14 cellular contexts compared by ENCODE assay signal in genomic region chr4:48203819-48204218, GRCh38.
DNase-seq lines count a peak whose midpoint lies in the region; ATAC-seq and TF ChIP-seq lines count a peak whose summit lies in the region.
"Had no signal": no experiment of that assay in that cellular context is flagged by ENCODE, and none has a peak within 500 bp of the region (broad histone marks: within the 10 kb centered on the region; RNA-seq: fewer than 3 reads in every experiment).

No MANE protein-coding gene starts in this region.

- CTCF ChIA-PET in CD8-positive, alpha-beta memory T cell (lab: Charles Lee): no interaction called here

- intact Hi-C loops in stomach (cut with DNase I; ENCODE audit: low total_unique reads): no loop called here

- no peak for TF ChIP-seq POLR2A in stomach (IDR thresholded peaks at IDR 0.05)

- H3K27ac Mint-ChIP-seq in CD8-positive, alpha-beta memory T cell: peak overlapping the region in 1 of 8 donors; percentile 7
- peak overlapping the region; percentile 87 to 94 (median 87) for H3K27ac Mint-ChIP-seq in IgD-negative memory B cell
- H3K27ac Mint-ChIP-seq: activated CD8-positive, alpha-beta T cell treated with anti-CD3 and anti-CD28 coated beads for 36 hours; immature natural killer cell had no signal

- POLR2A ChIA-PET in CD8-positive, alpha-beta memory T cell (lab: Charles Lee): no interaction called here

- H3K27ac ChIP-seq in CD8-positive, alpha-beta memory T cell (ENCODE audit: low read depth, low read length): peak overlapping the region; percentile 45
- H3K27ac ChIP-seq in caudate nucleus (ENCODE audit: low read depth, low read length) (no peak overlapping the region), stomach (no peak overlapping the region)

- H3K36me3 Mint-ChIP-seq in CD8-positive, alpha-beta memory T cell: peaks cover 0 to 14% (median 0%) of the 10 kb centered on the region in 3 donors
- H3K36me3 Mint-ChIP-seq in IgD-negative memory B cell: no peaks in the 10 kb centered on the region

- DNase-seq in CD8-positive, alpha-beta memory T cell: no peak
- DNase-seq in caudate nucleus (lab: John Stamatoyannopoulos, UW) (no peak), stomach (no peak), T-helper 2 cell (no peak)
- DNase-seq in activated CD4-positive, alpha-beta T cell treated with anti-CD3 and anti-CD28 coated beads, Interleukin-2, amount 50 U/mL, for 4 hours: no peak
- DNase-seq: ACHN; activated CD8-positive, alpha-beta T cell treated with anti-CD3 and anti-CD28 coated beads for 36 hours; immature natural killer cell; NCI-H2081; SHP77 had no signal

- no peak overlapping the region for H3K4me3 Mint-ChIP-seq in CD8-positive, alpha-beta memory T cell
- peak overlapping the region in 3 of 4 donors; percentile 65 to 92 (median 75) for H3K4me3 Mint-ChIP-seq in IgD-negative memory B cell
- H3K4me3 Mint-ChIP-seq: activated CD8-positive, alpha-beta T cell treated with anti-CD3 and anti-CD28 coated beads for 36 hours; immature natural killer cell; neural crest cell had no signal

- TF ChIP-seq CTCF in stomach (IDR thresholded peaks at IDR 0.05): no peak

- H3K27me3 Mint-ChIP-seq in CD8-positive, alpha-beta memory T cell: peaks cover 4 to 16% of the 10 kb centered on the region in 2 donors
- no peaks in the 10 kb centered on the region for H3K27me3 Mint-ChIP-seq in IgD-negative memory B cell
- H3K27me3 Mint-ChIP-seq: activated CD8-positive, alpha-beta T cell treated with anti-CD3 and anti-CD28 coated beads for 36 hours had no signal

- no peaks in the 10 kb centered on the region for H3K4me1 Mint-ChIP-seq in CD8-positive, alpha-beta memory T cell
- H3K4me1 Mint-ChIP-seq in IgD-negative memory B cell: peaks cover 40 to 52% (median 44%) of the 10 kb centered on the region in 3 donors
- H3K4me1 Mint-ChIP-seq: immature natural killer cell, neural crest cell had no signal

- no peaks in the 10 kb centered on the region for H3K9me3 Mint-ChIP-seq in CD8-positive, alpha-beta memory T cell
- no peaks in the 10 kb centered on the region for H3K9me3 Mint-ChIP-seq in IgD-negative memory B cell
- H3K9me3 Mint-ChIP-seq: activated CD8-positive, alpha-beta T cell treated with anti-CD3 and anti-CD28 coated beads for 36 hours; immature natural killer cell; neural crest cell had no signal

- no peaks in the 10 kb centered on the region for H3K27me3 ChIP-seq in CD8-positive, alpha-beta memory T cell (ENCODE audit: insufficient read depth, low read length, poor library complexity, severe bottlenecking)
- H3K27me3 ChIP-seq in stomach: no peaks in the 10 kb centered on the region

- WGBS in stomach, 5 donors: 50 to 77% (median 64%) methylated on average over 3 of the region's 3 CpGs

- H3K4me3 ChIP-seq in CD8-positive, alpha-beta memory T cell (ENCODE audit: low read length): no peak overlapping the region
- no peak overlapping the region for H3K4me3 ChIP-seq in stomach

- no peaks in the 10 kb centered on the region for H3K9me3 ChIP-seq in CD8-positive, alpha-beta memory T cell (ENCODE audit: low read length)
- H3K9me3 ChIP-seq in stomach: no peaks in the 10 kb centered on the region

- H3K4me1 ChIP-seq in CD8-positive, alpha-beta memory T cell (ENCODE audit: insufficient read depth, low read length): no peaks in the 10 kb centered on the region
- H3K4me1 ChIP-seq in stomach: no peaks in the 10 kb centered on the region

- TF ChIP-seq EP300 in stomach (IDR thresholded peaks at IDR 0.05): no peak

- no peaks in the 10 kb centered on the region for H3K36me3 ChIP-seq in CD8-positive, alpha-beta memory T cell (ENCODE audit: insufficient read depth, low read length)
- no peaks in the 10 kb centered on the region for H3K36me3 ChIP-seq in stomach

- ATAC-seq in GM19372 (IDR thresholded peaks at IDR 0.05; ENCODE audit: low read depth, unreplicated experiment) (peak; percentile 47), HG02852 (IDR thresholded peaks at IDR 0.05; ENCODE audit: unreplicated experiment) (peak; percentile 41)
- ATAC-seq: activated CD8-positive, alpha-beta T cell treated with anti-CD3 and anti-CD28 coated beads for 36 hours had no signal

Comparison
In these comparisons a context has a peak if more than half of its experiments do, and no peak if none do; other contexts are left out.
1. H3K4me3 Mint-ChIP-seq: peak in IgD-negative memory B cell (3 of 4); none in CD8-positive, alpha-beta memory T cell (0 of 7).